ENCODE assay signal across 21 cellular contexts in the genomic region with DNA sequence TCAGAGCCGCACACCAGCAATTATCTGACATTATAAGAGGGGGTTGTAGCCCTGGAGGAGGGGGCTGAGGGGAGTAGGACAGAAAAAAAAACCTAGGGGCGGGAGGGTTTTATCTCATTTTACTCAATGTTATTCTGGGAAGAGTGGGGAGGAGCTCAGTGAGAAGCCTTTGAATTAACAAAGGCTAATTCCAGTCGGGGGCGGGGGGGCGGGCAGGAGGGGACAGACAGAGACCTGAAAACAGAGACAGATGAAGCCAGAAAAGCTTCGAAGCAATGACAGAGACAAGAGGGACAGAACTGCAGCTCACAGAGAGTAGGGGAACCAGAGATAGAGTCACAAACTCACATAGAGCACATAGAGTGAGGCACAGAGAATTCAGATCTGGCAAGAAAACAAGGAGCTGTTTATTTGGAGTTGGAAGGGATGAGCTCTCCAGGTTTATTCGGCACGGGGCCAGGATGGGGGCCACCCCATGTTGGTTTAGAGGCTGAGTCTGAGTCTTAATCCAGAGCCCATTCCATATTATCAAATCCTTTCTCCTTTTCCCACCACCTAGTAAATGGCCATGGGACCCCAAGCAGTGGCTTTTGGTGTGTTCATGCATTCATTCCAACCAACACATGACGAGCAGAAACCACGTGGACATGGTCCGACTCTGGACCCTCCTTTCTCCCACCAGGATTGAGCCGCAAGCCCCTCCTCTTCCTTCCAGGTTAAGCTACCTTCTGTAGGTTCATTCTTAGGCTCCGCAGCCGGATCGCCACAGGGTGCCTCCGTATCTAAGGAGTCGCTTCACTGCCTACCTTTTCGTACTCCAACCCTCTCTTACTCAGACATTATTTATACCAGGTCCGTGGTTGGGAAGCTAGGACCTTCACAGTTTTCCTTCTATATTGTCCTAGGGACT.
"Had no signal": no experiment of that assay in that cellular context is flagged by ENCODE, and none has a peak within 500 bp of the region (broad histone marks: within the 10 kb centered on the region; RNA-seq: fewer than 3 reads in every experiment).

No MANE protein-coding gene starts in this region.

- H3K36me3 Mint-ChIP-seq: stimulated activated memory B cell treated with anti-CD40 and anti-IgM and Interleukin-4, amounts not matched to agents 10 μg/mL and 1 μg/mL and 100 μg/mL, for 72 hours had no signal

- H3K9me3 ChIP-seq: colonic mucosa, gastroesophageal sphincter, prostate gland, right lobe of liver, spleen, transverse colon had no signal

- H3K4me3 Mint-ChIP-seq: activated CD8-positive, alpha-beta T cell treated with anti-CD3 and anti-CD28 coated beads, Interleukin-2, amount 10 ng/mL, durations not matched to agents 7 days and 5 days; natural killer cell treated with Interleukin-12 subunit alpha and Interleukin-12 subunit beta and Interleukin-15 and Interleukin-18, amount 100 ng/mL, for 72 hours; stimulated activated memory B cell treated with anti-CD40 and anti-IgM and Interleukin-4, amounts not matched to agents 10 μg/mL and 1 μg/mL and 100 μg/mL, for 72 hours had no signal

- ATAC-seq: activated CD8-positive, alpha-beta T cell treated with anti-CD3 and anti-CD28 coated beads, Interleukin-2, amount 10 ng/mL, durations not matched to agents 7 days and 5 days; gastroesophageal sphincter; natural killer cell treated with Interleukin-12 subunit alpha and Interleukin-12 subunit beta and Interleukin-15 and Interleukin-18, amount 100 ng/mL, for 72 hours; right lobe of liver; stimulated activated memory B cell treated with anti-CD40 and anti-IgM and Interleukin-4, amounts not matched to agents 10 μg/mL and 1 μg/mL and 100 μg/mL, for 72 hours had no signal

- H3K36me3 ChIP-seq: cardiac muscle cell, colonic mucosa, gastroesophageal sphincter, prostate gland, right lobe of liver, spleen, transverse colon had no signal

- FAIRE-seq: astrocyte had no signal

- H3K27ac ChIP-seq: cardiac muscle cell, colonic mucosa, epithelial cell of prostate, gastroesophageal sphincter, hepatocyte, prostate gland, right lobe of liver, spleen, transverse colon, VCaP had no signal

- H3K4me3 ChIP-seq: cardiac muscle cell, colonic mucosa, gastroesophageal sphincter, hepatocyte, prostate gland, right lobe of liver, spleen, transverse colon had no signal

- H3K4me1 ChIP-seq: colonic mucosa had no signal

- H2AFZ ChIP-seq: hepatocyte had no signal

- H3K27ac Mint-ChIP-seq: activated CD8-positive, alpha-beta T cell treated with anti-CD3 and anti-CD28 coated beads, Interleukin-2, amount 10 ng/mL, durations not matched to agents 7 days and 5 days; natural killer cell treated with Interleukin-12 subunit alpha and Interleukin-12 subunit beta and Interleukin-15 and Interleukin-18, amount 100 ng/mL, for 72 hours; stimulated activated memory B cell treated with anti-CD40 and anti-IgM and Interleukin-4, amounts not matched to agents 10 μg/mL and 1 μg/mL and 100 μg/mL, for 72 hours had no signal

- H3K9me3 Mint-ChIP-seq: natural killer cell treated with Interleukin-12 subunit alpha and Interleukin-12 subunit beta and Interleukin-15 and Interleukin-18, amount 100 ng/mL, for 72 hours; stimulated activated memory B cell treated with anti-CD40 and anti-IgM and Interleukin-4, amounts not matched to agents 10 μg/mL and 1 μg/mL and 100 μg/mL, for 72 hours had no signal

- DNase-seq: activated CD4-positive, alpha-beta T cell treated with anti-CD3 and anti-CD28 coated beads for 4 hours; activated CD8-positive, alpha-beta memory T cell treated with anti-CD3 and anti-CD28 coated beads, Interleukin-2, amount 50 U/mL, for 48 hours; activated CD8-positive, alpha-beta T cell treated with anti-CD3 and anti-CD28 coated beads, Interleukin-2, amount 10 ng/mL, durations not matched to agents 7 days and 5 days; activated naive CD4-positive, alpha-beta T cell; colonic mucosa; effector CD4-positive, alpha-beta T cell; occipital lobe; right lobe of liver; spleen; stimulated activated CD4-positive, alpha-beta T cell treated with anti-CD3 and anti-CD28 coated beads, Interleukin-1b, Interleukin-23, amount 100 ng/mL, for 48 hours; T-helper 9 cell; transverse colon had no signal

- H3K4me2 ChIP-seq: hepatocyte had no signal

- H3K79me2 ChIP-seq: hepatocyte had no signal
